12 cellular contexts compared by ENCODE assay signal in genomic region chr14:58078068-58078467, GRCh38.
A peak's percentile ranks its signal among the peaks of the same experiment; 100 is the strongest.
DNase-seq lines count a peak whose midpoint lies in the region; ATAC-seq lines count a peak whose summit lies in the region.
"Had no signal": no experiment of that assay in that cellular context is flagged by ENCODE, and none has a peak within 500 bp of the region (broad histone marks: within the 10 kb centered on the region; RNA-seq: fewer than 3 reads in every experiment).

No MANE protein-coding gene starts in this region.

- H3K4me1 ChIP-seq in SJSA1 (replicated peaks) (peaks cover 45% of the 10 kb centered on the region), rectal smooth muscle tissue (ENCODE audit: control insufficient read depth, insufficient read depth, low read length) (peaks cover 5% of the 10 kb centered on the region)
- H3K4me1 ChIP-seq in naive thymus-derived CD4-positive, alpha-beta T cell (ENCODE audit: control insufficient read depth in 2 of 2, insufficient read depth in 2 of 2, low read length in 2 of 2): no peaks in the 10 kb centered on the region

- CTCF ChIA-PET in naive thymus-derived CD4-positive, alpha-beta T cell (lab: Charles Lee): no interaction called here

- no peaks in the 10 kb centered on the region; the same call in 1 of the 2 replicates for H3K9me3 ChIP-seq in SJSA1 (replicated peaks)
- H3K9me3 ChIP-seq in naive thymus-derived CD4-positive, alpha-beta T cell (ENCODE audit: control insufficient read depth in 2 of 3, low read length in 3 of 3): no peaks in the 10 kb centered on the region
- H3K9me3 ChIP-seq: neutrophil had no signal

- H3K9ac ChIP-seq in rectal smooth muscle tissue (ENCODE audit: low read length): no peak overlapping the region

- H3K27ac ChIP-seq in SJSA1 (peak overlapping the region; percentile 97), rectal smooth muscle tissue (ENCODE audit: low read depth, low read length) (peak overlapping the region; percentile 30)
- H3K27ac ChIP-seq in naive thymus-derived CD4-positive, alpha-beta T cell (ENCODE audit: low read depth, low read length): no peak overlapping the region
- H3K27ac ChIP-seq: neutrophil had no signal

- no peak overlapping the region for H3K4me3 Mint-ChIP-seq in naive thymus-derived CD4-positive, alpha-beta T cell
- H3K4me3 Mint-ChIP-seq: activated CD4-positive, alpha-beta memory T cell treated with anti-CD3 and anti-CD28 coated beads, Interleukin-2, amount 10 ng/mL, durations not matched to agents 7 days and 5 days; activated naive CD4-positive, alpha-beta T cell treated with anti-CD3 and anti-CD28 coated beads, Interleukin-2, amount 50 U/mL, for 24 hours had no signal

- H3K4me3 ChIP-seq in SJSA1: no peak overlapping the region
- no peak overlapping the region for H3K4me3 ChIP-seq in rectal smooth muscle tissue (ENCODE audit: low read length)
- no peak overlapping the region for H3K4me3 ChIP-seq in naive thymus-derived CD4-positive, alpha-beta T cell (ENCODE audit: low read length)

- no peak overlapping the region for H3K27ac Mint-ChIP-seq in naive thymus-derived CD4-positive, alpha-beta T cell
- H3K27ac Mint-ChIP-seq: activated CD4-positive, alpha-beta memory T cell treated with anti-CD3 and anti-CD28 coated beads, Interleukin-2, amount 10 ng/mL, durations not matched to agents 7 days and 5 days; activated naive CD4-positive, alpha-beta T cell treated with anti-CD3 and anti-CD28 coated beads, Interleukin-2, amount 50 U/mL, for 24 hours had no signal

- H3K36me3 Mint-ChIP-seq in naive thymus-derived CD4-positive, alpha-beta T cell: no peaks in the 10 kb centered on the region
- H3K36me3 Mint-ChIP-seq: activated naive CD4-positive, alpha-beta T cell treated with anti-CD3 and anti-CD28 coated beads, Interleukin-2, amount 50 U/mL, for 24 hours had no signal

- peaks cover 0 to 5% (median 0%) of the 10 kb centered on the region in 7 donors for H3K4me1 Mint-ChIP-seq in naive thymus-derived CD4-positive, alpha-beta T cell
- H3K4me1 Mint-ChIP-seq: activated CD4-positive, alpha-beta memory T cell treated with anti-CD3 and anti-CD28 coated beads, Interleukin-2, amount 10 ng/mL, durations not matched to agents 7 days and 5 days; activated naive CD4-positive, alpha-beta T cell treated with anti-CD3 and anti-CD28 coated beads, Interleukin-2, amount 50 U/mL, for 24 hours had no signal

- ATAC-seq in HG02970 (IDR thresholded peaks at IDR 0.05; ENCODE audit: low FRiP score, unreplicated experiment): no peak
- ATAC-seq in naive thymus-derived CD4-positive, alpha-beta T cell: no peak
- ATAC-seq in HG02884 (IDR thresholded peaks at IDR 0.05; ENCODE audit: unreplicated experiment): no peak

- POLR2A ChIA-PET in naive thymus-derived CD4-positive, alpha-beta T cell (lab: Charles Lee): no interaction called here

- H3K36me3 ChIP-seq in SJSA1 (no peaks in the 10 kb centered on the region), rectal smooth muscle tissue (ENCODE audit: control insufficient read depth, insufficient read depth, low read length) (no peaks in the 10 kb centered on the region)
- H3K36me3 ChIP-seq in naive thymus-derived CD4-positive, alpha-beta T cell (ENCODE audit: control insufficient read depth in 2 of 3, insufficient read depth in 3 of 3, low read length in 3 of 3): no peaks in the 10 kb centered on the region
- H3K36me3 ChIP-seq: neutrophil had no signal

- no peaks in the 10 kb centered on the region for H3K27me3 ChIP-seq in SJSA1 (replicated peaks)
- H3K27me3 ChIP-seq in rectal smooth muscle tissue (ENCODE audit: control insufficient read depth, insufficient read depth, low read length): no peaks in the 10 kb centered on the region
- H3K27me3 ChIP-seq in naive thymus-derived CD4-positive, alpha-beta T cell (ENCODE audit: control insufficient read depth in 2 of 2, insufficient read depth in 2 of 2, low read length in 2 of 2): no peaks in the 10 kb centered on the region
- H3K27me3 ChIP-seq: neutrophil had no signal

- no peaks in the 10 kb centered on the region for H3K9me3 Mint-ChIP-seq in naive thymus-derived CD4-positive, alpha-beta T cell
- H3K9me3 Mint-ChIP-seq: activated CD4-positive, alpha-beta memory T cell treated with anti-CD3 and anti-CD28 coated beads, Interleukin-2, amount 10 ng/mL, durations not matched to agents 7 days and 5 days; activated naive CD4-positive, alpha-beta T cell treated with anti-CD3 and anti-CD28 coated beads, Interleukin-2, amount 50 U/mL, for 24 hours had no signal

- intact Hi-C loops in naive thymus-derived CD4-positive, alpha-beta T cell (cut with micrococcal nuclease): no loop called here

- H3K27me3 Mint-ChIP-seq in naive thymus-derived CD4-positive, alpha-beta T cell: peaks cover 4 to 22% (median 18%) of the 10 kb centered on the region in 5 donors

- DNase-seq in H4 (ENCODE audit: low spot score) (peak; percentile 71), SJSA1 (ENCODE audit: low read depth in 1 of 2, low spot score in 2 of 2) (peak; percentile 72 to 83), fibroblast of gingiva (ENCODE audit: low read depth) (peak; percentile 6), SIG-M5 treated with dmso at 0.1 percent for 504 hours (lab: John Stamatoyannopoulos, UW; ENCODE audit: unreplicated experiment) (no peak)
- DNase-seq in naive thymus-derived CD4-positive, alpha-beta T cell: no peak
- DNase-seq: activated CD4-positive, alpha-beta memory T cell treated with anti-CD3 and anti-CD28 coated beads, Interleukin-2, amount 10 ng/mL, durations not matched to agents 7 days and 5 days; NCI-H510A had no signal

Comparison
In these comparisons a context has a peak if more than half of its experiments do, and no peak if none do; other contexts are left out.
1. DNase-seq: peak in H4 (single experiment), SJSA1 (2 of 2) and fibroblast of gingiva (single experiment); none in naive thymus-derived CD4-positive, alpha-beta T cell (0 of 9) and SIG-M5 treated with dmso at 0.1 percent for 504 hours (single experiment).